8 cellular contexts compared by ENCODE assay signal in the genomic region with DNA sequence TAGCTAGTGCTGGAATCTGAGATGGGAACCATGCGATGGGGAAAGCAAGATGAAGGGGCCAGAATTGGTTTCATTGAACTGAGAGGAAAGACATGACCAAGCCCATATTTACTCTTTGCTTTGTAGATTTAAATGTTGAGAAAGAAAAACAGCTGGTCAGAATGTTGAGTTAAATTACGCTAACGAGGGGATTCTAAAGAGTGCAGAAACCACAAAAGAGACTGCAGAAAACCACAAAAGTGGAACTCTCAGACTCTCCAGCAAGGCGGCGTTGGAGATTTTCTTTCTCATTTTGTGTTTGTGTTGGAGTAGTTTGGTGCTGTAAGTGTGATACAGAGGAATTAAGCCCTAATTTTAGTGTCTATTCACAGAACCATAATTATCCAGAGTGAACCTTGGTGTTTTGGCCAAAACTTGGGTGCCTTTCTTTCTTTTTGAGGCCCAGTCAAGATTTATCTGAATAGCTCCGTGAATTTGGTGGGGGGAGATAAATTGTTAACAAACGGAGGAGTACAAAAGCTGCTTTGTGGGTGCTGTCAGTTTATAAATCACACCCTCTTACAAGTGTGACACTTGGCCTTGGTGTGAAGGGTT. TPM values are rescaled to one million over a fixed set of nuclear protein-coding genes. Genes with fewer than 3 reads are reported as not detected.
DNase-seq lines count a peak whose midpoint lies in the region; ATAC-seq, FAIRE-seq and TF ChIP-seq lines count a peak whose summit lies in the region.

No MANE protein-coding gene starts in this region.

- H3K27ac ChIP-seq in GM23248 (peak overlapping the region; percentile 63), Panc1 (ENCODE audit: low read length) (peak overlapping the region; percentile 60), endothelial cell of umbilical vein (ENCODE audit: insufficient read depth, low read depth, low read length) (peak overlapping the region; percentile 95)

- in situ Hi-C loops in GM23248 (cut with MboI): no loop called here
- in situ Hi-C loops in Panc1 (cut with HindIII; ENCODE audit: low pct_unique_long_range_greater_than_20kb, low sequenced_read_pairs): no loop called here

- H3K9ac ChIP-seq in GM23248 (no peak overlapping the region), endothelial cell of umbilical vein (replicated peaks; ENCODE audit: extremely low read depth, insufficient read depth, low read length) (peak overlapping the region; percentile 72), skeletal muscle satellite cell (ENCODE audit: low read depth, low read length) (peak overlapping the region; percentile 48)

- H4K20me1 ChIP-seq in GM23248 (ENCODE audit: insufficient read depth): no peaks in the 10 kb centered on the region
- no peaks in the 10 kb centered on the region for H4K20me1 ChIP-seq in endothelial cell of umbilical vein (replicated peaks; ENCODE audit: control insufficient read depth, extremely low read depth, insufficient read depth, low read length)

- WGBS in GM23248 (ENCODE audit: low coverage in 1 of 2, low lambda C conversion rate in 2 of 2, missing lambda C conversion rate in 2 of 2), 2 experiments: 79 to 82% methylated on average over 7 of the region's 7 CpGs

- H3F3A ChIP-seq in GM23248 (ENCODE audit: insufficient read depth): peaks cover 38% of the 10 kb centered on the region

- H2AFZ ChIP-seq in GM23248 (no peak overlapping the region), endothelial cell of umbilical vein (ENCODE audit: low read depth, low read length) (no peak overlapping the region)

- peak overlapping the region; percentile 39 for H3K4me2 ChIP-seq in GM23248 (ENCODE audit: unreplicated experiment)
- peak overlapping the region; percentile 3 for H3K4me2 ChIP-seq in endothelial cell of umbilical vein (ENCODE audit: insufficient read depth, low read length)
- H3K4me2 ChIP-seq in skeletal muscle satellite cell (ENCODE audit: low read length): peak overlapping the region; percentile 39

- CTCF ChIA-PET in Panc1 (lab: Charles Lee): no interaction called here
- CTCF ChIA-PET in endothelial cell of umbilical vein (lab: Charles Lee): interaction anchor here (0.6 to 5.9 kb wide), 12 partner anchors 8 to 144 kb away, joined by 3 to 69 read pairs (median 4); no protein-coding TSS in a partner anchor

- no peak overlapping the region for H3K4me3 ChIP-seq in GM23248
- no peak overlapping the region for H3K4me3 ChIP-seq in Panc1 (ENCODE audit: low read depth in 2 of 2, low read length in 2 of 2)
- H3K4me3 ChIP-seq in endothelial cell of umbilical vein (replicated peaks in 1 of 3; ENCODE audit: insufficient read depth in 1 of 3, low read depth in 1 of 3, low read length in 3 of 3): no peak overlapping the region
- no peak overlapping the region for H3K4me3 ChIP-seq in skeletal muscle satellite cell (ENCODE audit: low read length)

- ATAC-seq in Panc1 (no peak), GM21390 (IDR thresholded peaks at IDR 0.05; ENCODE audit: unreplicated experiment) (no peak), GM18867 (IDR thresholded peaks at IDR 0.05; ENCODE audit: unreplicated experiment) (no peak), GM19351 (IDR thresholded peaks at IDR 0.05; ENCODE audit: unreplicated experiment) (no peak)

- H3K9me2 ChIP-seq in GM23248 (ENCODE audit: insufficient read depth): no peaks in the 10 kb centered on the region

- BruUV-seq in Panc1 (replicated peaks; lab: Mats Ljungman, UMichigan) (TSS peak; percentile 41), endothelial cell of umbilical vein (replicated peaks; lab: Mats Ljungman, UMichigan) (no TSS peak)

- peaks cover 37% of the 10 kb centered on the region for H3K4me1 ChIP-seq in GM23248 (ENCODE audit: insufficient read depth)
- peaks cover 13% of the 10 kb centered on the region for H3K4me1 ChIP-seq in Panc1 (ENCODE audit: control insufficient read depth, insufficient read depth, low read length)
- H3K4me1 ChIP-seq in endothelial cell of umbilical vein (ENCODE audit: control insufficient read depth, extremely low read depth, insufficient read depth, low read length): peaks cover 41% of the 10 kb centered on the region
- H3K4me1 ChIP-seq in skeletal muscle satellite cell (ENCODE audit: control insufficient read depth, insufficient read depth, low read length): peaks cover 39% of the 10 kb centered on the region

- peaks cover 43% of the 10 kb centered on the region for H3K36me3 ChIP-seq in GM23248 (ENCODE audit: low read depth)
- H3K36me3 ChIP-seq in Panc1 (ENCODE audit: control insufficient read depth, insufficient read depth, low read length): peaks cover 23% of the 10 kb centered on the region
- peaks cover 3 to 24% of the 10 kb centered on the region in 2 experiments for H3K36me3 ChIP-seq in endothelial cell of umbilical vein (ENCODE audit: control insufficient read depth in 2 of 2, extremely low read depth in 1 of 2, insufficient read depth in 2 of 2, low read length in 2 of 2)
- peaks cover 57% of the 10 kb centered on the region for H3K36me3 ChIP-seq in skeletal muscle satellite cell (ENCODE audit: insufficient read depth, low read length)

- H3K9me1 ChIP-seq in endothelial cell of umbilical vein (replicated peaks; ENCODE audit: control insufficient read depth, extremely low read depth, insufficient read depth, low read length): no peaks in the 10 kb centered on the region

- intact Hi-C loops in Panc1 (cut with micrococcal nuclease; ENCODE audit: unreplicated experiment) (no loop called here), endothelial cell of umbilical vein (cut with micrococcal nuclease) (loop anchor here (1.0 to 5.0 kb wide), 4 partner anchors 19 to 87 kb away; no protein-coding TSS in a partner anchor)

- DNase-seq in GM23248: no peak
- DNase-seq in Panc1 (ENCODE audit: low read depth, low spot score): no peak
- no peak for DNase-seq in endothelial cell of umbilical vein (ENCODE audit: low read depth, low spot score)
- DNase-seq in ecto neural progenitor cell (ENCODE audit: low spot score): no peak

- POLR2A ChIA-PET in Panc1 (lab: Charles Lee) (no interaction called here), endothelial cell of umbilical vein (lab: Charles Lee) (interaction anchor here (0.6 to 1.4 kb wide), 2 partner anchors 22 to 87 kb away, joined by 3 to 6 read pairs; no protein-coding TSS in a partner anchor)

- TF ChIP-seq POLR2A in endothelial cell of umbilical vein (IDR thresholded peaks at IDR 0.05; ENCODE audit: low read depth, low read length): no peak

- FAIRE-seq in endothelial cell of umbilical vein (lab: Jason Lieb, UNC): peak; percentile 38

- TF ChIP-seq CTCF in Panc1 (IDR thresholded peaks at IDR 0.05): no peak
- no peak for TF ChIP-seq CTCF in endothelial cell of umbilical vein (IDR thresholded peaks at IDR 0.05; ENCODE audit: extremely low read depth in 1 of 2, insufficient read depth in 1 of 2, low read depth in 1 of 2, low read length in 2 of 2)

- no peaks in the 10 kb centered on the region for H3K27me3 ChIP-seq in GM23248 (replicated peaks; ENCODE audit: insufficient read depth)
- no peaks in the 10 kb centered on the region for H3K27me3 ChIP-seq in Panc1 (ENCODE audit: control insufficient read depth, insufficient read depth, low read length)
- H3K27me3 ChIP-seq in endothelial cell of umbilical vein (ENCODE audit: control insufficient read depth in 2 of 2, insufficient read depth in 2 of 2, low read length in 2 of 2): no peaks in the 10 kb centered on the region
- no peaks in the 10 kb centered on the region for H3K27me3 ChIP-seq in skeletal muscle satellite cell (ENCODE audit: control insufficient read depth, insufficient read depth, low read length)

- peaks cover 45% of the 10 kb centered on the region for H3K79me2 ChIP-seq in GM23248 (ENCODE audit: insufficient read depth)
- peaks cover 44% of the 10 kb centered on the region for H3K79me2 ChIP-seq in endothelial cell of umbilical vein (ENCODE audit: control insufficient read depth, insufficient read depth, low read length)

- H3K9me3 ChIP-seq in GM23248 (ENCODE audit: low read depth) (no peaks in the 10 kb centered on the region), Panc1 (ENCODE audit: control insufficient read depth, insufficient read depth, low read depth, low read length) (no peaks in the 10 kb centered on the region), endothelial cell of umbilical vein (replicated peaks; ENCODE audit: control insufficient read depth, insufficient read depth, low read length) (no peaks in the 10 kb centered on the region), skeletal muscle satellite cell (replicated peaks; ENCODE audit: low read length) (no peaks in the 10 kb centered on the region)

- dilution Hi-C loops in endothelial cell of umbilical vein (cut with MboI; ENCODE audit: extremely low pct_ligation_motif_present, low sequenced_read_pairs): loop anchor here (10.0 kb wide), 1 partner anchor 58 kb away; no protein-coding TSS in a partner anchor

RNA-seq across cellular contexts. Expression of a gene that starts 26.3 kb away (rescaled TPM):
- total RNA-seq in GM23248 (2014; rRNA removed; shearing (Covaris generic)): 132 and 177 TPM in 2 replicates
- 143 and 154 TPM in 2 replicates for polyA plus RNA-seq in GM23248 (2016; fragmentation: Nextera tagmentation; extraction: Ambion mirVana)
- total RNA-seq in Panc1 (2021; ENCODE audit: unreplicated experiment): 140 TPM
- polyA plus RNA-seq in Panc1 (2012; ENCODE audit: insufficient read length): 112 TPM
- total RNA-seq in endothelial cell of umbilical vein: 219 and 223 TPM in 2 replicates
- 145 and 165 TPM in 2 replicates for polyA plus RNA-seq in endothelial cell of umbilical vein
- 219 and 237 TPM in 2 replicates for polyA plus RNA-seq in endothelial cell of umbilical vein (2011; cell fraction: cytosol; rRNA removed)
- 101 and 130 TPM in 2 replicates for polyA plus RNA-seq in endothelial cell of umbilical vein (2011; cell fraction: nucleus; rRNA removed)
- 191 and 235 TPM in 2 replicates for polyA plus RNA-seq in endothelial cell of umbilical vein (2012)
- 107 and 111 TPM in 2 replicates for polyA minus RNA-seq in endothelial cell of umbilical vein
- polyA minus RNA-seq in endothelial cell of umbilical vein (2011; cell fraction: cytosol; rRNA and poly(A)+ RNA removed): 50.6 TPM
- polyA minus RNA-seq in endothelial cell of umbilical vein (2011; cell fraction: nucleus; rRNA and poly(A)+ RNA removed): 25.6 and 34.4 TPM in 2 replicates
- total RNA-seq in skeletal muscle satellite cell (2012; rRNA removed): 115 and 118 TPM in 2 replicates

RNA-seq across cellular contexts. Expression of a gene that starts 43.4 kb away (rescaled TPM):
- 9.1 and 9.9 TPM in 2 replicates for total RNA-seq in GM23248 (2014; rRNA removed; shearing (Covaris generic))
- polyA plus RNA-seq in GM23248 (2016; fragmentation: Nextera tagmentation; extraction: Ambion mirVana) (6.0 and 7.0 TPM in 2 replicates), endothelial cell of umbilical vein (5.5 and 6.2 TPM in 2 replicates)
- total RNA-seq in Panc1 (2021; ENCODE audit: unreplicated experiment) (42.7 TPM), endothelial cell of umbilical vein (56.4 and 63.9 TPM in 2 replicates)
- 18.9 TPM for polyA plus RNA-seq in Panc1 (2012; ENCODE audit: insufficient read length)
- 9.7 and 10.9 TPM in 2 replicates for polyA plus RNA-seq in endothelial cell of umbilical vein (2011; cell fraction: cytosol; rRNA removed)
- polyA plus RNA-seq in endothelial cell of umbilical vein (2011; cell fraction: nucleus; rRNA removed): 20.4 and 22.2 TPM in 2 replicates
- 21.3 and 33.9 TPM in 2 replicates for polyA plus RNA-seq in endothelial cell of umbilical vein (2012)
- 11.9 and 13.3 TPM in 2 replicates for polyA minus RNA-seq in endothelial cell of umbilical vein
- polyA minus RNA-seq in endothelial cell of umbilical vein (2011; cell fraction: cytosol; rRNA and poly(A)+ RNA removed): 9.5 TPM
- polyA minus RNA-seq in endothelial cell of umbilical vein (2011; cell fraction: nucleus; rRNA and poly(A)+ RNA removed): 12.1 and 13.1 TPM in 2 replicates
- 14.2 and 15.3 TPM in 2 replicates for total RNA-seq in skeletal muscle satellite cell (2012; rRNA removed)
